ENCODE assay signal across 8 cellular contexts in the genomic region with DNA sequence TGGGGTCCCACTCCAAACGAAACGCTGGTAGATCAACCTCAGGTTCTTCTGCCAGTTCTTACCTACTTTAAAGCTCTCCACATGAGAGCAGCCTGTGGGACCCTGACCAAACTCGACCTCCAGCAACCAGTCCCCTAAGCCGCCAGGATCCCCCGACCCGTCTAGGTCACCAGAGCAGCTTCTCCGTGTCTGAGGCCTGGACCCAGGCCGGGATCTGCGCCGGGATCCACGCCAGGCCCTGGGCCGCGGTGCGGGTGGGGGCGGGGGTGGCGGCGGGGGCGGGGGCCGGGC. TPM values are rescaled to one million over a fixed set of nuclear protein-coding genes. Genes with fewer than 3 reads are reported as not detected.
DNase-seq lines count a peak whose midpoint lies in the region; ATAC-seq and TF ChIP-seq lines count a peak whose summit lies in the region.

No MANE protein-coding gene starts in this region.

- H3K4me1 Mint-ChIP-seq in GM23338 = peaks cover 8% of the 10 kb centered on the region; the same call in 1 of the 3 replicates

- H3K36me3 Mint-ChIP-seq in GM23338 (ENCODE audit: low read depth) = peaks cover 12% of the 10 kb centered on the region

- H3K4me1 ChIP-seq in GM23338 (ENCODE audit: insufficient read depth) (0 out of 2 replicates have a peak, but pooled peaks cover 6% of the 10 kb centered on the region), ascending aorta (no peaks in the 10 kb centered on the region), mucosa of rectum (ENCODE audit: control insufficient read depth in 2 of 2, insufficient read depth in 2 of 2, low read length in 2 of 2) (peaks cover 2 to 3% of the 10 kb centered on the region in 2 donors)

- H3K27me3 Mint-ChIP-seq in GM23338 (ENCODE audit: insufficient read depth, low read depth, poor library complexity) = no peaks in the 10 kb centered on the region

- H3K4me3 Mint-ChIP-seq in GM23338 = peak overlapping the region; percentile 73

- no peaks in the 10 kb centered on the region for H3K9me3 ChIP-seq in ascending aorta
- no peaks in the 10 kb centered on the region for H3K9me3 ChIP-seq in mucosa of rectum (ENCODE audit: control insufficient read depth in 2 of 2, low read length in 2 of 2)

- H3K36me3 ChIP-seq in GM23338 (ENCODE audit: insufficient read depth) (no peaks in the 10 kb centered on the region), ascending aorta (no peaks in the 10 kb centered on the region), mucosa of rectum (ENCODE audit: control insufficient read depth in 2 of 2, insufficient read depth in 2 of 2, low read length in 2 of 2) (no peaks in the 10 kb centered on the region)

- H3K4me3 ChIP-seq in AG09309 (ENCODE audit: control insufficient read depth, low read depth, low read length) (peak overlapping the region; percentile 56), GM23338 (peak overlapping the region; percentile 77), ascending aorta (peak overlapping the region; percentile 60 to 79), mucosa of rectum (ENCODE audit: low read length in 2 of 2) (peak overlapping the region; percentile 22 to 60)

- H3K9ac ChIP-seq in mucosa of rectum (ENCODE audit: low read depth in 1 of 2, low read length in 2 of 2) = peak overlapping the region in 1 of 2 donors; percentile 23

- H3K9me3 Mint-ChIP-seq in GM23338 = no peaks in the 10 kb centered on the region

- H3K27ac ChIP-seq in GM23338 (ENCODE audit: low read depth) (no peak overlapping the region), ascending aorta (peak overlapping the region; percentile 91), mucosa of rectum (ENCODE audit: low read depth in 2 of 2, low read length in 2 of 2) (peak overlapping the region; percentile 39 to 41)

- H3K9me2 ChIP-seq in GM23338 (ENCODE audit: insufficient read depth) = no peaks in the 10 kb centered on the region

- ATAC-seq in GM23338 = no peak
- no peak for ATAC-seq in GM18519 (IDR thresholded peaks at IDR 0.05; ENCODE audit: low FRiP score, unreplicated experiment)
- no peak for ATAC-seq in HG02571 (IDR thresholded peaks at IDR 0.05; ENCODE audit: unreplicated experiment)

- no peaks in the 10 kb centered on the region for H3K79me2 ChIP-seq in GM23338 (replicated peaks; ENCODE audit: insufficient read depth)

- no peaks in the 10 kb centered on the region for H3F3A ChIP-seq in GM23338 (replicated peaks; ENCODE audit: low read depth)

- no peak overlapping the region for H2AFZ ChIP-seq in GM23338

- H3K27me3 ChIP-seq in GM23338 (ENCODE audit: insufficient read depth) = no peaks in the 10 kb centered on the region
- H3K27me3 ChIP-seq in ascending aorta = no peaks in the 10 kb centered on the region
- peaks cover 0 to 6% of the 10 kb centered on the region in 2 donors for H3K27me3 ChIP-seq in mucosa of rectum (ENCODE audit: control insufficient read depth in 2 of 2, insufficient read depth in 2 of 2, low read length in 2 of 2)

- TF ChIP-seq CTCF in AG09309 (IDR thresholded peaks at IDR 0.05; ENCODE audit: control insufficient read depth, insufficient read depth, low read depth, low read length, missing control alignments) (no peak), GM23338 (conservative IDR thresholded peaks at IDR 0.05; ENCODE audit: low read depth in 2 of 2) (no peak), ascending aorta (IDR thresholded peaks at IDR 0.05) (no peak)

- H3K27ac Mint-ChIP-seq in GM23338 = no peak overlapping the region

- no peaks in the 10 kb centered on the region for H4K20me1 ChIP-seq in GM23338 (replicated peaks; ENCODE audit: insufficient read depth)

- DNase-seq in AG09309 (ENCODE audit: low read depth) (no peak), GM23338 (ENCODE audit: low spot score) (peak; percentile 35), ascending aorta (ENCODE audit: low spot score in 2 of 2) (no peak), superior temporal gyrus (ENCODE audit: extremely low spot score) (no peak)
- DNase-seq in activated CD4-positive, alpha-beta T cell treated with anti-CD3 and anti-CD28 coated beads, Interleukin-2, amount 50 U/mL, for 4 hours = no peak

- peak overlapping the region; percentile 58; the same call in 1 of the 2 replicates for H3K4me2 ChIP-seq in GM23338

- intact Hi-C loops in ascending aorta (cut with DNase I) = no loop called here

TF ChIP-seq in GM23338, 12 proteins besides CTCF, POLR2A, EP300 and RAD21 (continues in another document):
- TF ChIP-seq JUNB (IDR thresholded peaks at IDR 0.05; ENCODE audit: unreplicated experiment) = no peak
- TF ChIP-seq ZNF462 (CRISPR knock-in tag; IDR thresholded peaks at IDR 0.05) = no peak
- no peak for TF ChIP-seq POLR2AphosphoS5 (IDR thresholded peaks at IDR 0.05; ENCODE audit: low read depth)
- no peak for TF ChIP-seq EZH2phosphoT487 (IDR thresholded peaks at IDR 0.05; ENCODE audit: unreplicated experiment)
- TF ChIP-seq STAT1 (IDR thresholded peaks at IDR 0.05; ENCODE audit: unreplicated experiment) = no peak
- no peak for TF ChIP-seq ZNF331 (CRISPR knock-in tag; IDR thresholded peaks at IDR 0.05; ENCODE audit: low read depth)
- no peak for TF ChIP-seq ZNF114 (CRISPR knock-in tag; IDR thresholded peaks at IDR 0.05)
- no peak for TF ChIP-seq EZH2 (IDR thresholded peaks at IDR 0.05; ENCODE audit: low read depth, unreplicated experiment)
- TF ChIP-seq CREB1 (CRISPR knock-in tag; IDR thresholded peaks at IDR 0.05; ENCODE audit: low read depth) = no peak
- TF ChIP-seq ETS1 (IDR thresholded peaks at IDR 0.05) = no peak

RNA-seq across cellular contexts. Expression of gene USP51, which starts 1.4 kb away (rescaled TPM):
- 4.7 and 5.5 TPM in 2 replicates for total RNA-seq in GM23338 (2014; rRNA removed; shearing (Covaris generic))
- polyA plus RNA-seq in GM23338 (2016; fragmentation: Nextera tagmentation; extraction: Ambion mirVana) = 2.8 and 3.5 TPM in 2 replicates
- total RNA-seq in ascending aorta = 9.0 TPM

RNA-seq across cellular contexts. Expression of gene MAGEH1, which starts 36.3 kb away (rescaled TPM):
- 15.0 and 15.8 TPM in 2 replicates for total RNA-seq in GM23338 (2014; rRNA removed; shearing (Covaris generic))
- 14.0 and 14.2 TPM in 2 replicates for polyA plus RNA-seq in GM23338 (2016; fragmentation: Nextera tagmentation; extraction: Ambion mirVana)
- total RNA-seq in ascending aorta = 37.3 TPM
